In the genomic region with DNA sequence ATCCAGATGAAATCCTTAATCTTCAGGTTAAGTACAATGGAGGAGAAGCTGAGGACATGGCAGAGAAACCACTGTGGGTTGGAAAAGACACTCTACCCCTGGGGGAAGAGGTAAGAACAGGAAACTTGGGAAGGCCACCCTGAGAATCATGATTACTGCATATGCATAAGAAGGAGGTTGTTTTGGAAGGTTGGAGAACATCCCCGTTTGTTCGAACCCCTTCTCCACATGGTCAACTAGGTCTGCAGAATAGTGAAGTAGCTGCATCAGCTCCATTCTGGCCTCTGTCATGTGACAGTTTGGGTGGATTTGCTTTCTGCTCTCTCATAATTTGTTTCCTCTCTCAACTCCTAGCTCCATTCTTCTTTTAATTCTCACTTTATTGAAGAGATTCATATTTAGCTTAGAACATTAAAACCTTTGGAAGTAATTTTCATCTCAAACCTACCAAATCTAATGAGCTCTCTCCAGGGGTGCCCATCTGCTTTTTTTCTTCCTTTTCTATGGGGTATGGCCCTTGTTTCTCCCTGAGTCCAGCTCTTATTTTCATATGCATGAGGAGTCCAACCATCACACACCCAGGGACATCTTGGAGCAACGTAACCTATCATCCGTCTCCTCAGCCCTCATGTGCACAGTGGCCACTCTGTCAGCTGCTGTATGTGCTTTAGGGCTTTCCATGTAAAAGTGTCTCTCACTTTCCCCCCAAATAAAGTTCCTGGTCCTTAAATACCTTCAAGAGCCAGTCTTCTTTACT, we compare ENCODE assay signal across 24 cellular contexts.
"Had no signal": no experiment of that assay in that cellular context is flagged by ENCODE, and none has a peak within 500 bp of the region (broad histone marks: within the 10 kb centered on the region; RNA-seq: fewer than 3 reads in every experiment).

No MANE protein-coding gene starts in this region.

- H3K27ac Mint-ChIP-seq: activated CD4-positive, alpha-beta memory T cell treated with anti-CD3 and anti-CD28 coated beads for 36 hours; activated naive CD4-positive, alpha-beta T cell treated with anti-CD3 and anti-CD28 coated beads, Interleukin-2, amount 10 ng/mL, durations not matched to agents 7 days and 5 days; activated naive CD8-positive, alpha-beta T cell treated with anti-CD3 and anti-CD28 coated beads, Interleukin-2, amount 10 ng/mL, durations not matched to agents 7 days and 5 days; brain; nephron had no signal

- H3K27me3 Mint-ChIP-seq: activated CD4-positive, alpha-beta memory T cell treated with anti-CD3 and anti-CD28 coated beads for 36 hours; brain had no signal

- H3K4me3 Mint-ChIP-seq: activated CD4-positive, alpha-beta memory T cell treated with anti-CD3 and anti-CD28 coated beads for 36 hours; activated naive CD4-positive, alpha-beta T cell treated with anti-CD3 and anti-CD28 coated beads, Interleukin-2, amount 10 ng/mL, durations not matched to agents 7 days and 5 days; activated naive CD8-positive, alpha-beta T cell treated with anti-CD3 and anti-CD28 coated beads, Interleukin-2, amount 10 ng/mL, durations not matched to agents 7 days and 5 days; brain; nephron had no signal

- H3K4me1 Mint-ChIP-seq: activated naive CD4-positive, alpha-beta T cell treated with anti-CD3 and anti-CD28 coated beads, Interleukin-2, amount 10 ng/mL, durations not matched to agents 7 days and 5 days; activated naive CD8-positive, alpha-beta T cell treated with anti-CD3 and anti-CD28 coated beads, Interleukin-2, amount 10 ng/mL, durations not matched to agents 7 days and 5 days; brain; nephron had no signal

- H3K4me3 ChIP-seq: ascending aorta, cardiac muscle cell, heart right ventricle, right lobe of liver, thoracic aorta had no signal

- H3K36me3 Mint-ChIP-seq: activated CD4-positive, alpha-beta memory T cell treated with anti-CD3 and anti-CD28 coated beads for 36 hours; activated naive CD4-positive, alpha-beta T cell treated with anti-CD3 and anti-CD28 coated beads, Interleukin-2, amount 10 ng/mL, durations not matched to agents 7 days and 5 days; activated naive CD8-positive, alpha-beta T cell treated with anti-CD3 and anti-CD28 coated beads, Interleukin-2, amount 10 ng/mL, durations not matched to agents 7 days and 5 days; brain had no signal

- H3K27ac ChIP-seq: ascending aorta, cardiac muscle cell, heart right ventricle, right lobe of liver, thoracic aorta, VCaP had no signal

- H3K9me3 ChIP-seq: ascending aorta, heart right ventricle, right lobe of liver, thoracic aorta had no signal

- ATAC-seq: esophagus mucosa, heart right ventricle, left ventricle myocardium superior, right lobe of liver had no signal

- H3K9me3 Mint-ChIP-seq: activated CD4-positive, alpha-beta memory T cell treated with anti-CD3 and anti-CD28 coated beads for 36 hours; activated naive CD4-positive, alpha-beta T cell treated with anti-CD3 and anti-CD28 coated beads, Interleukin-2, amount 10 ng/mL, durations not matched to agents 7 days and 5 days; activated naive CD8-positive, alpha-beta T cell treated with anti-CD3 and anti-CD28 coated beads, Interleukin-2, amount 10 ng/mL, durations not matched to agents 7 days and 5 days had no signal

- H3K27me3 ChIP-seq: ascending aorta, cardiac muscle cell had no signal

- H3K36me3 ChIP-seq: ascending aorta, cardiac muscle cell, heart right ventricle, right lobe of liver, thoracic aorta had no signal

- H3K4me1 ChIP-seq: ascending aorta, heart right ventricle, right lobe of liver had no signal

- DNase-seq: activated CD4-positive, alpha-beta memory T cell treated with anti-CD3 and anti-CD28 coated beads for 36 hours; activated CD4-positive, alpha-beta T cell treated with anti-CD3 and anti-CD28 coated beads for 48 hours; activated CD8-positive, alpha-beta memory T cell treated with anti-CD3 and anti-CD28 coated beads, Interleukin-2, amount 50 U/mL, for 4 hours; activated gamma-delta T cell; activated naive CD4-positive, alpha-beta T cell treated with anti-CD3 and anti-CD28 coated beads, Interleukin-2, amount 10 ng/mL, durations not matched to agents 7 days and 5 days; activated naive CD8-positive, alpha-beta T cell treated with anti-CD3 and anti-CD28 coated beads, Interleukin-2, amount 10 ng/mL, durations not matched to agents 7 days and 5 days; activated T-cell treated with anti-CD3 and anti-CD28 coated beads, Interleukin-2, amount 50 U/mL, for 1 hour; cortex of kidney; foreskin melanocyte; heart right ventricle; left ventricle myocardium superior; mammary epithelial cell; right lobe of liver; stimulated activated CD4-positive, alpha-beta T cell treated with anti-CD3 and anti-CD28 coated beads, Interleukin-2, amount 100 ng/mL, for 48 hours; stimulated activated naive CD4-positive, alpha-beta T cell treated with Interleukin-2 at 50 U/mL for 16 hours; T-helper 9 cell; trophoblast cell had no signal
